In the genomic region with DNA sequence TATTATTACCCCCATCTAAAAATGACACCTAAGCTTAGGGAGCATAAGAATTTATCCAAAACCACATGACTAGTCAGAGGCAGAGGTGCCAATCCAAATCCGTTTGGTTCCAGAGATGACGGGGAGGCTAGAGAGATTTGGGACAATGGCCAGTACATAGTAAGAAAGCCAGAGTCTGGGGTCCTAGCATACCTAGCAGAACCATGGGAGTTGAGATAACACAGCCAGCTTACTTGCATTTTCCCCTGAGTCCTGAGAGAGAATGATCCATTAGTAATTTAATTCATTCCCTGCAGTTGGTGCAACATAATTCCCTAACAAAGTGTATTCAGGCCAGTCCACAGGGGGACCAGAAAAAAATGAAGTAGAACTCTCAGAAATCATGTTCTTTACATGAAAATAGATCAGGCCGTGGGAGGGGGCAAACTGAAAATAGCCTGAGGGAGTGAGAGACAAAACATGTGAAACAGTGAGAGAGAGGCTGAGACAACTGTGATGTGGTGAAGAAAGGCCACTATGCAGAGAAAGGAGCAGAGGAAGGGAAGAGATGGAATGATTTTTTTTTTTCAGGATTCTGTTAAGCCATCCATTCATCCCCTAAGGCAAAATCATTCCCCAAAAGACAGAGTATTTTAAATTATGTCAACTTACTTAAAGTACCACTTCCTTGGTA, we compare ENCODE assay signal across 26 cellular contexts.
"Had no signal": no experiment of that assay in that cellular context is flagged by ENCODE, and none has a peak within 500 bp of the region (broad histone marks: within the 10 kb centered on the region; RNA-seq: fewer than 3 reads in every experiment).

No MANE protein-coding gene starts in this region.

- H3K4me1 ChIP-seq: ascending aorta, Peyer's patch, SJCRH30 had no signal

- H3K4me3 ChIP-seq: ascending aorta, cardiac muscle cell, Peyer's patch, SJCRH30 had no signal

- H3K9me3 ChIP-seq: ascending aorta, Peyer's patch, SJCRH30, SK-N-SH had no signal

- H3K4me3 Mint-ChIP-seq: activated CD8-positive, alpha-beta T cell treated with anti-CD3 and anti-CD28 coated beads, Interleukin-2, amount 10 ng/mL, durations not matched to agents 7 days and 5 days had no signal

- H3K27ac Mint-ChIP-seq: activated CD8-positive, alpha-beta T cell treated with anti-CD3 and anti-CD28 coated beads, Interleukin-2, amount 10 ng/mL, durations not matched to agents 7 days and 5 days had no signal

- H3K27ac ChIP-seq: ascending aorta, brain microvascular endothelial cell, cardiac muscle cell, Peyer's patch, RWPE1, SJCRH30 had no signal

- H3K9me2 ChIP-seq: SK-N-SH had no signal

- ATAC-seq: activated CD8-positive, alpha-beta T cell treated with anti-CD3 and anti-CD28 coated beads, Interleukin-2, amount 10 ng/mL, durations not matched to agents 7 days and 5 days had no signal

- H3K27me3 ChIP-seq: ascending aorta, brain microvascular endothelial cell, Peyer's patch, SJCRH30 had no signal

- H3K36me3 ChIP-seq: ascending aorta, brain microvascular endothelial cell, cardiac muscle cell, Peyer's patch, SJCRH30 had no signal

- DNase-seq: activated CD4-positive, alpha-beta T cell treated with anti-CD3 and anti-CD28 coated beads for 48 hours; activated CD4-positive, alpha-beta T cell treated with anti-CD3 and anti-CD28 coated beads, Interleukin-2, amount 50 U/mL, for 4 hours; activated CD4-positive, CD25-positive, alpha-beta regulatory T cell treated with anti-CD3 and anti-CD28 coated beads, Interleukin-2, amount 50 U/mL, for 72 hours; activated CD8-positive, alpha-beta memory T cell treated with anti-CD3 and anti-CD28 coated beads, Interleukin-2, amount 50 U/mL, for 48 hours; activated CD8-positive, alpha-beta T cell treated with anti-CD3 and anti-CD28 coated beads, Interleukin-2, amount 10 ng/mL, durations not matched to agents 7 days and 5 days; activated naive CD4-positive, alpha-beta T cell treated with anti-CD3 and anti-CD28 coated beads, Interleukin-2, amount 50 U/mL, for 16 hours; activated T-cell treated with anti-CD3 and anti-CD28 coated beads, Interleukin-2, amount 50 U/mL, for 1 hour; amniotic stem cell; brain microvascular endothelial cell; KG1; NCI-H1048; NCI-H146; NCI-H187 treated with DMSO at 0.1 percent for 48 hours; NCI-H2081 treated with DMSO at 0.1 percent for 48 hours; NCI-H226; NCI-H526; NCI-H82; NK-92 treated with Interleukin-12 subunit alpha and Interleukin-12 subunit beta, amount 100 ng/mL, for 24 hours; Peyer's patch; Right ventricle myocardium superior; SJCRH30; SK-N-SH; T-helper 1 cell had no signal

- H3K4me2 ChIP-seq: SK-N-SH had no signal
